ENCODE assay signal across 8 cellular contexts in genomic region chr2:241734208-241734466, GRCh38. TPM values are rescaled to one million over a fixed set of nuclear protein-coding genes. Genes with fewer than 3 reads are reported as not detected.
DNase-seq lines count a peak whose midpoint lies in the region; ATAC-seq, FAIRE-seq and TF ChIP-seq lines count a peak whose summit lies in the region.

No MANE protein-coding gene starts in this region.

- TF ChIP-seq CTCF in bronchial epithelial cell (IDR thresholded peaks at IDR 0.05; ENCODE audit: insufficient read depth, low read length, severe bottlenecking): peak; percentile 2
- TF ChIP-seq CTCF in neural progenitor cell (IDR thresholded peaks at IDR 0.05): peak; percentile 33

- H3K4me2 ChIP-seq in neural progenitor cell: peak overlapping the region; percentile 70

- FAIRE-seq in bronchial epithelial cell (lab: Jason Lieb, UNC): no peak
- FAIRE-seq in frontal cortex (lab: Jason Lieb, UNC): no peak

- H3K4me1 ChIP-seq in neural progenitor cell: no peaks in the 10 kb centered on the region

- H3K9ac ChIP-seq in neural progenitor cell: no peak overlapping the region

- peak; percentile 23 for ATAC-seq in GM18909 (IDR thresholded peaks at IDR 0.05; ENCODE audit: poor library complexity, unreplicated experiment)
- ATAC-seq in HG03439 (IDR thresholded peaks at IDR 0.05; ENCODE audit: unreplicated experiment): peak; percentile 33
- no peak for ATAC-seq in HG02840 (IDR thresholded peaks at IDR 0.05; ENCODE audit: low FRiP score, unreplicated experiment)
- ATAC-seq in GM19035 (IDR thresholded peaks at IDR 0.05; ENCODE audit: unreplicated experiment): no peak

- H4K20me1 ChIP-seq in neural progenitor cell (ENCODE audit: low read depth): peaks cover 7% of the 10 kb centered on the region

- H3K27me3 ChIP-seq in bronchial epithelial cell (ENCODE audit: control insufficient read depth, insufficient read depth, low read length) (no peaks in the 10 kb centered on the region), neural progenitor cell (no peaks in the 10 kb centered on the region)

- no peaks in the 10 kb centered on the region for H3K36me3 Mint-ChIP-seq in neural progenitor cell

- H3K9me3 Mint-ChIP-seq in neural progenitor cell: peaks cover 3% of the 10 kb centered on the region

- no peak overlapping the region for H3K27ac ChIP-seq in neural progenitor cell

- no peaks in the 10 kb centered on the region for H3K79me2 ChIP-seq in neural progenitor cell (ENCODE audit: low read depth)

- peaks cover 2% of the 10 kb centered on the region for H3K27me3 Mint-ChIP-seq in neural progenitor cell (ENCODE audit: insufficient read depth, low read depth)

- peak overlapping the region; percentile 30 for H3K4me3 ChIP-seq in bronchial epithelial cell (ENCODE audit: low read depth, low read length)
- peak overlapping the region; percentile 68 for H3K4me3 ChIP-seq in neural progenitor cell

- peaks cover 3% of the 10 kb centered on the region for H3K4me1 Mint-ChIP-seq in neural progenitor cell

- H3K36me3 ChIP-seq in bronchial epithelial cell (ENCODE audit: control insufficient read depth, insufficient read depth, low read length) (peaks cover 3% of the 10 kb centered on the region), neural progenitor cell (no peaks in the 10 kb centered on the region)

- no peaks in the 10 kb centered on the region for H3K9me3 ChIP-seq in neural progenitor cell (ENCODE audit: low read depth)

- no peaks in the 10 kb centered on the region for H3F3A ChIP-seq in neural progenitor cell (ENCODE audit: low read depth)

- H2AFZ ChIP-seq in neural progenitor cell (replicated peaks): peak overlapping the region; percentile 93

- DNase-seq in bronchial epithelial cell (ENCODE audit: low read depth) (no peak), neural progenitor cell (ENCODE audit: low spot score) (no peak), SIG-M5 (lab: John Stamatoyannopoulos, UW) (no peak), frontal cortex (ENCODE audit: low spot score in 2 of 2) (no peak)

- H3K4me3 Mint-ChIP-seq in neural progenitor cell: no peak overlapping the region

- no peak overlapping the region for H3K27ac Mint-ChIP-seq in neural progenitor cell

RNA-seq across cellular contexts. Expression of gene D2HGDH, which starts 0.3 kb away (rescaled TPM):
- total RNA-seq in bronchial epithelial cell (10.3 and 12.7 TPM in 2 replicates), neural progenitor cell (ENCODE audit: low replicate concordance) (3.5 and 15.4 TPM in 2 replicates), frontal cortex (9.4 TPM)

RNA-seq across cellular contexts. Expression of gene ING5, which starts 32.3 kb away (rescaled TPM):
- total RNA-seq in bronchial epithelial cell (19.7 and 27.1 TPM in 2 replicates), neural progenitor cell (ENCODE audit: low replicate concordance) (38.2 and 49.0 TPM in 2 replicates), frontal cortex (24.1 TPM)

RNA-seq across cellular contexts. Expression of gene GAL3ST2, which starts 42.5 kb away (rescaled TPM):
- total RNA-seq in bronchial epithelial cell (not detected in 2 replicates), neural progenitor cell (ENCODE audit: low replicate concordance) (0.09 TPM in 1 of 2 replicates, not detected in the other), frontal cortex (0.41 TPM)

RNA-seq across cellular contexts. Expression of gene DTYMK, which starts 47.5 kb away (rescaled TPM):
- total RNA-seq in bronchial epithelial cell (10.6 and 21.1 TPM in 2 replicates), neural progenitor cell (ENCODE audit: low replicate concordance) (43.4 and 59.9 TPM in 2 replicates), frontal cortex (8.6 TPM)

Comparison
In these comparisons a context has a peak if more than half of its experiments do, and no peak if none do; other contexts are left out.
1. ATAC-seq: peak in GM18909 (single experiment) and HG03439 (single experiment); none in HG02840 (single experiment) and GM19035 (single experiment).